34 cellular contexts compared by ENCODE assay signal in the genomic region with DNA sequence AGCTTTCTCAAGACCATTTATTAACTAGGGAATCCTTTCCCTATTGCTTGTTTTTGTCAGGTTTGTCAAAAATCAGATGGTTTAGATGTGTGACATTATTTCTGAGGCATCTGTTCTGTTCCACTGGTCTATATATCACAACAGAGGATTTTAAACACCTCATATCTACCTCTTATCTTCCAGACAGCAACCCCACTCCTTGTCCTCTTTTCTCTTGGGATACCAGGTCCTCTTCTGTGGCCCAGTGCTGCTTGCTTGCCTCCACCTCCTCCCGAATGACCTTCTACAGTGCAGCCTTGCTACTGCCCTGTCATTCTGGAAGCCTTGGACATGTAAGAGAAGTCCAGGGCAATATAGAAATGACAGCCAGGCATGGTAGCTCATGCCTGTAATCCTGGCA.
"Had no signal": no experiment of that assay in that cellular context is flagged by ENCODE, and none has a peak within 500 bp of the region (broad histone marks: within the 10 kb centered on the region; RNA-seq: fewer than 3 reads in every experiment).

No MANE protein-coding gene starts in this region.

- H3K27me3 ChIP-seq: adrenal gland, body of pancreas, brain microvascular endothelial cell, breast epithelium had no signal

- H3K27ac Mint-ChIP-seq: activated B cell treated with CpG ODN at 0.5 μM for 24 hours; activated CD4-positive, alpha-beta memory T cell treated with anti-CD3 and anti-CD28 coated beads for 36 hours; activated CD4-positive, alpha-beta T cell treated with anti-CD3 and anti-CD28 coated beads, Interleukin-2, amount 10 ng/mL, durations not matched to agents 24 days and 14 days; activated CD8-positive, alpha-beta T cell treated with anti-CD3 and anti-CD28 coated beads for 36 hours; activated naive CD4-positive, alpha-beta T cell treated with anti-CD3 and anti-CD28 coated beads for 36 hours; activated naive CD4-positive, alpha-beta T cell treated with anti-CD3 and anti-CD28 coated beads, Interleukin-2, amount 50 U/mL, for 72 hours; activated naive CD8-positive, alpha-beta T cell treated with anti-CD3 and anti-CD28 coated beads for 36 hours; activated T-cell treated with anti-CD3 and anti-CD28 coated beads, Interleukin-2, amount 50 U/mL, for 72 hours; activated T-helper 1 cell treated with anti-CD3 and anti-CD28 coated beads, Interleukin-12 subunit alpha, Interleukin-12 subunit beta, Interleukin-2, Interleukin-4 antibody, amounts not matched to agents 30 ng/mL and 10 ng/mL and 1 ng/mL, durations not matched to agents 14 hours and 24 hours and 36 hours; activated T-helper 17 cell treated with anti-CD3 and anti-CD28 coated beads, Interleukin-2, amount 50 U/mL, for 72 hours; T-helper 1 cell treated with Interleukin-12 subunit alpha and Interleukin-12 subunit beta and Interleukin-4 antibody, amounts not matched to agents 30 μg/mL and 1 μg/mL, for 36 hours; T-helper 2 cell treated with Interferon-gamma antibody and Interleukin-4, amounts not matched to agents 5 μg/mL and 100 μg/mL, for 36 hours had no signal

- H3K27ac ChIP-seq: adrenal gland, body of pancreas, brain microvascular endothelial cell, breast epithelium had no signal

- H3K9me3 Mint-ChIP-seq: activated CD4-positive, alpha-beta memory T cell treated with anti-CD3 and anti-CD28 coated beads for 36 hours; activated naive CD8-positive, alpha-beta T cell treated with anti-CD3 and anti-CD28 coated beads for 36 hours; activated T-cell treated with anti-CD3 and anti-CD28 coated beads, Interleukin-2, amount 50 U/mL, for 4 hours; activated T-helper 1 cell treated with anti-CD3 and anti-CD28 coated beads, Interleukin-12 subunit alpha, Interleukin-12 subunit beta, Interleukin-2, Interleukin-4 antibody, amounts not matched to agents 30 ng/mL and 10 ng/mL and 1 ng/mL, durations not matched to agents 14 hours and 24 hours and 36 hours; T-helper 2 cell treated with Interferon-gamma antibody and Interleukin-4, amounts not matched to agents 5 μg/mL and 100 μg/mL, for 36 hours had no signal

- H3K9me3 ChIP-seq: adrenal gland, body of pancreas, breast epithelium had no signal

- H3K4me1 ChIP-seq: adrenal gland, breast epithelium had no signal

- H3K4me3 Mint-ChIP-seq: activated B cell treated with CpG ODN at 0.5 μM for 24 hours; activated CD4-positive, alpha-beta memory T cell treated with anti-CD3 and anti-CD28 coated beads for 36 hours; activated CD4-positive, alpha-beta T cell treated with anti-CD3 and anti-CD28 coated beads, Interleukin-2, amount 10 ng/mL, durations not matched to agents 24 days and 14 days; activated CD8-positive, alpha-beta T cell treated with anti-CD3 and anti-CD28 coated beads for 36 hours; activated naive CD4-positive, alpha-beta T cell treated with anti-CD3 and anti-CD28 coated beads for 36 hours; activated naive CD8-positive, alpha-beta T cell treated with anti-CD3 and anti-CD28 coated beads for 36 hours; activated T-cell treated with anti-CD3 and anti-CD28 coated beads, Interleukin-2, amount 50 U/mL, for 4 hours; activated T-cell treated with anti-CD3 and anti-CD28 coated beads, Interleukin-2, amount 50 U/mL, for 72 hours; activated T-helper 1 cell treated with anti-CD3 and anti-CD28 coated beads, Interleukin-12 subunit alpha, Interleukin-12 subunit beta, Interleukin-2, Interleukin-4 antibody, amounts not matched to agents 30 ng/mL and 10 ng/mL and 1 ng/mL, durations not matched to agents 14 hours and 24 hours and 36 hours; activated T-helper 17 cell treated with anti-CD3 and anti-CD28 coated beads, Interleukin-2, amount 50 U/mL, for 72 hours; T-helper 1 cell treated with Interleukin-12 subunit alpha and Interleukin-12 subunit beta and Interleukin-4 antibody, amounts not matched to agents 30 μg/mL and 1 μg/mL, for 36 hours; T-helper 2 cell treated with Interferon-gamma antibody and Interleukin-4, amounts not matched to agents 5 μg/mL and 100 μg/mL, for 36 hours had no signal

- H3K36me3 Mint-ChIP-seq: activated CD4-positive, alpha-beta memory T cell treated with anti-CD3 and anti-CD28 coated beads for 36 hours; activated naive CD8-positive, alpha-beta T cell treated with anti-CD3 and anti-CD28 coated beads for 36 hours had no signal

- ATAC-seq: activated CD8-positive, alpha-beta T cell treated with anti-CD3 and anti-CD28 coated beads for 36 hours; activated naive CD4-positive, alpha-beta T cell treated with anti-CD3 and anti-CD28 coated beads, Interleukin-2, amount 50 U/mL, for 72 hours; activated T-cell treated with anti-CD3 and anti-CD28 coated beads, Interleukin-2, amount 50 U/mL, for 4 hours; activated T-cell treated with anti-CD3 and anti-CD28 coated beads, Interleukin-2, amount 50 U/mL, for 72 hours; activated T-helper 17 cell treated with anti-CD3 and anti-CD28 coated beads, Interleukin-2, amount 50 U/mL, for 72 hours; body of pancreas had no signal

- H3K27me3 Mint-ChIP-seq: activated B cell treated with CpG ODN at 0.5 μM for 24 hours; activated CD4-positive, alpha-beta memory T cell treated with anti-CD3 and anti-CD28 coated beads for 36 hours; activated CD4-positive, alpha-beta T cell treated with anti-CD3 and anti-CD28 coated beads, Interleukin-2, amount 10 ng/mL, durations not matched to agents 24 days and 14 days; activated CD8-positive, alpha-beta T cell treated with anti-CD3 and anti-CD28 coated beads for 36 hours; activated T-helper 17 cell treated with anti-CD3 and anti-CD28 coated beads, Interleukin-2, amount 50 U/mL, for 72 hours had no signal

- H3K36me3 ChIP-seq: adrenal gland, brain microvascular endothelial cell, breast epithelium had no signal

- DNase-seq: activated B cell treated with CpG ODN at 0.5 μM for 24 hours; activated CD4-positive, alpha-beta memory T cell treated with anti-CD3 and anti-CD28 coated beads for 36 hours; activated CD4-positive, alpha-beta T cell treated with anti-CD3 and anti-CD28 coated beads for 4 hours; activated CD4-positive, alpha-beta T cell treated with anti-CD3 and anti-CD28 coated beads, Interleukin-2, amount 10 ng/mL, durations not matched to agents 24 days and 14 days; activated CD4-positive, alpha-beta T cell treated with anti-CD3 and anti-CD28 coated beads, Interleukin-2, amount 50 U/mL, for 1 hour; activated CD4-positive, alpha-beta T cell treated with anti-CD3 and anti-CD28 coated beads, Interleukin-2, amount 50 U/mL, for 4 hours; activated CD4-positive, CD25-positive, alpha-beta regulatory T cell treated with anti-CD3 and anti-CD28 coated beads, Interleukin-2, amount 50 U/mL, for 72 hours; activated CD8-positive, alpha-beta memory T cell treated with anti-CD3 and anti-CD28 coated beads, Interleukin-2, amount 50 U/mL, for 4 hours; activated CD8-positive, alpha-beta T cell treated with anti-CD3 and anti-CD28 coated beads for 36 hours; activated effector memory CD4-positive, alpha-beta T cell treated with anti-CD3 and anti-CD28 coated beads, Interleukin-2, amount 50 U/mL, for 16 hours; activated gamma-delta T cell treated with Interleukin-2 at 50 U/mL for 16 hours; activated naive CD4-positive, alpha-beta T cell; activated naive CD4-positive, alpha-beta T cell treated with anti-CD3 and anti-CD28 coated beads for 36 hours; activated naive CD4-positive, alpha-beta T cell treated with anti-CD3 and anti-CD28 coated beads, Interleukin-2, amount 50 U/mL, for 16 hours; activated naive CD8-positive, alpha-beta T cell treated with anti-CD3 and anti-CD28 coated beads for 36 hours; activated T-cell treated with anti-CD3 and anti-CD28 coated beads for 4 hours; activated T-cell treated with anti-CD3 and anti-CD28 coated beads, Interleukin-2, amount 50 U/mL, for 1 hour; activated T-cell treated with anti-CD3 and anti-CD28 coated beads, Interleukin-2, amount 50 U/mL, for 4 hours; activated T-cell treated with anti-CD3 and anti-CD28 coated beads, Interleukin-2, amount 50 U/mL, for 72 hours; adrenal gland; amniotic stem cell; aorta; body of pancreas; brain microvascular endothelial cell; central memory CD4-positive, alpha-beta T cell; T-helper 1 cell; T-helper 2 cell; T-helper 9 cell had no signal

- H3K4me3 ChIP-seq: adrenal gland, body of pancreas, breast epithelium had no signal

- H3K4me1 Mint-ChIP-seq: activated B cell treated with CpG ODN at 0.5 μM for 24 hours; activated CD4-positive, alpha-beta T cell treated with anti-CD3 and anti-CD28 coated beads, Interleukin-2, amount 10 ng/mL, durations not matched to agents 24 days and 14 days; activated naive CD8-positive, alpha-beta T cell treated with anti-CD3 and anti-CD28 coated beads for 36 hours; activated T-helper 17 cell treated with anti-CD3 and anti-CD28 coated beads, Interleukin-2, amount 50 U/mL, for 72 hours had no signal
